8 cellular contexts compared by ENCODE assay signal in genomic region chr11:126113515-126113957, GRCh38. TPM values are rescaled to one million over a fixed set of nuclear protein-coding genes. Genes with fewer than 3 reads are reported as not detected.
DNase-seq lines count a peak whose midpoint lies in the region; ATAC-seq and TF ChIP-seq lines count a peak whose summit lies in the region.

No MANE protein-coding gene starts in this region.

- TF ChIP-seq CTCF in KMS-11 (conservative IDR thresholded peaks at IDR 0.05; ENCODE audit: low read depth, low read length) (no peak), hepatocyte (IDR thresholded peaks at IDR 0.05; ENCODE audit: poor library complexity) (peak; percentile 17)

- H3K4me3 ChIP-seq in KMS-11 (IDR thresholded peaks at IDR 0.05; ENCODE audit: insufficient read depth, low read depth, low read length) (no peak overlapping the region), hepatocyte (no peak overlapping the region)

- no peaks in the 10 kb centered on the region for H3K9me3 ChIP-seq in hepatocyte (ENCODE audit: low read depth)

- DNase-seq in AG08396 (ENCODE audit: low spot score) (peak; percentile 80), amniotic stem cell (lab: John Stamatoyannopoulos, UW) (peak; percentile 95), hepatocyte (ENCODE audit: low spot score) (peak; percentile 94), stromal cell of bone marrow (ENCODE audit: low read depth) (peak; percentile 100)

- H3K4me1 ChIP-seq in KMS-11 (ENCODE audit: low read depth, poor library complexity, severe bottlenecking) (peaks cover 52% of the 10 kb centered on the region), hepatocyte (ENCODE audit: insufficient read depth) (peaks cover 47% of the 10 kb centered on the region)

- H3K27me3 ChIP-seq in KMS-11 (ENCODE audit: insufficient read depth, low read depth) (no peaks in the 10 kb centered on the region), hepatocyte (no peaks in the 10 kb centered on the region)

- H3K27ac ChIP-seq in KMS-11 (peak overlapping the region; percentile 86; the same call in 1 of the 2 replicates), hepatocyte (peak overlapping the region; percentile 70)

- no peaks in the 10 kb centered on the region for H4K20me1 ChIP-seq in KMS-11 (ENCODE audit: insufficient read depth)
- no peaks in the 10 kb centered on the region for H4K20me1 ChIP-seq in hepatocyte (ENCODE audit: insufficient read depth, poor library complexity, severe bottlenecking)

- H2AFZ ChIP-seq in KMS-11 (ENCODE audit: low read depth) (no peak overlapping the region), hepatocyte (no peak overlapping the region)

- 36% methylated on average over 7 of the region's 7 CpGs for WGBS in hepatocyte (ENCODE audit: low lambda C conversion rate, missing lambda C conversion rate)

- H3K9ac ChIP-seq in KMS-11, result no peak overlapping the region

- H3K4me2 ChIP-seq in KMS-11 (peak overlapping the region; percentile 82; the same call in 1 of the 2 replicates), hepatocyte (peak overlapping the region; percentile 15)

- ATAC-seq in HG02973 (IDR thresholded peaks at IDR 0.05; ENCODE audit: unreplicated experiment), result no peak
- no peak for ATAC-seq in GM19467 (IDR thresholded peaks at IDR 0.05; ENCODE audit: unreplicated experiment)
- no peak for ATAC-seq in GM19395 (IDR thresholded peaks at IDR 0.05; ENCODE audit: unreplicated experiment)

- H3K9me2 ChIP-seq in hepatocyte (replicated peaks; ENCODE audit: insufficient read depth), result no peaks in the 10 kb centered on the region

- H3K79me2 ChIP-seq in KMS-11 (ENCODE audit: insufficient read depth, low read depth) (no peaks in the 10 kb centered on the region), hepatocyte (no peaks in the 10 kb centered on the region)

- H3K36me3 ChIP-seq in KMS-11 (ENCODE audit: insufficient read depth) (no peaks in the 10 kb centered on the region), hepatocyte (replicated peaks; ENCODE audit: insufficient read depth, low read depth) (no peaks in the 10 kb centered on the region)

RNA-seq across cellular contexts. Expression of gene CDON, which starts 50.9 kb away (rescaled TPM):
- total RNA-seq in hepatocyte, result 38.0 and 41.9 TPM in 2 replicates
- 17.5 and 25.0 TPM in 2 replicates for polyA plus RNA-seq in hepatocyte
